ENCODE assay signal across 1 cellular context in the genomic region with DNA sequence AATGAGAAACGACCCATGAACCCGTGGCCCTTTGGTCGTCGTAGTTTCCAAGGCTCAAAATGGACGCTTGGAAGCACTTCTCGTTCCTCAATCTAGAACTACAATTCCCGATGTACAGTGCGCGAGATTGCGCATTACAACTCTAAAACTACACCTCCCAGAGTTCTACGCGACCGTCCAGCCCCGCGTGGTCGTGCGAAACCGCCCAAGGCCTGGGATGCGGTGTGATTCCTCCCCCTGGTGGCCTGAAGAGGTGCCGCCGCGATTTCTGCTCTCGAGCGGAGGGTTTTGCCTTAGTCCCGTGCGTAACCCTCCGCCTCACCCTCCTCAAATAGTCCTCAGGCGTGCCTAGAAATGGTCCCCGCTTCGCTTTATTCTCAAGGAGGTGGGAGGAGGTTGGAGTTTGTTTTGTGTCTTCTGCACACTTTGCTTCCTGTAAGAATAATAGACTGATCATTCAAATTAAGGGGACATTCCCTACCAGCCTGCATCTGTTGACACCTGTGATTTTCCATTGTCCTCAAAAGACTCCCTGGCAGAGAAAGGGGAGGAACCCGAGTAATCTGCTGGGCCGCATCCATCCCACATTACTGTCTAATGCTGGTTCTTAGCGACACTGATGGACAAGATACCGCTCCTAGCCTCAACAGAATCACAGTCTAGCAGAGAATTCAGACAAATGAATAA.
TF ChIP-seq lines count a peak whose summit lies in the region.

No MANE protein-coding gene starts in this region.

TF ChIP-seq in SK-N-SH treated with all-trans-retinoic acid at 6 μM for 48 hours, 23 proteins besides CTCF, POLR2A, EP300 and RAD21 (continued from another document):
- TF ChIP-seq ESRRG (CRISPR knock-in tag; IDR thresholded peaks at IDR 0.05) (no peak), ZNF565 (CRISPR knock-in tag; conservative IDR thresholded peaks at IDR 0.05; ENCODE audit: low read depth) (no peak), ZFP30 (CRISPR knock-in tag; IDR thresholded peaks at IDR 0.05) (no peak), BACH2 (CRISPR knock-in tag; IDR thresholded peaks at IDR 0.05; ENCODE audit: borderline replicate concordance) (0 out of 2 replicates have a peak, but pooled peaks have one; percentile 18)
- TF ChIP-seq, protein P1, sequence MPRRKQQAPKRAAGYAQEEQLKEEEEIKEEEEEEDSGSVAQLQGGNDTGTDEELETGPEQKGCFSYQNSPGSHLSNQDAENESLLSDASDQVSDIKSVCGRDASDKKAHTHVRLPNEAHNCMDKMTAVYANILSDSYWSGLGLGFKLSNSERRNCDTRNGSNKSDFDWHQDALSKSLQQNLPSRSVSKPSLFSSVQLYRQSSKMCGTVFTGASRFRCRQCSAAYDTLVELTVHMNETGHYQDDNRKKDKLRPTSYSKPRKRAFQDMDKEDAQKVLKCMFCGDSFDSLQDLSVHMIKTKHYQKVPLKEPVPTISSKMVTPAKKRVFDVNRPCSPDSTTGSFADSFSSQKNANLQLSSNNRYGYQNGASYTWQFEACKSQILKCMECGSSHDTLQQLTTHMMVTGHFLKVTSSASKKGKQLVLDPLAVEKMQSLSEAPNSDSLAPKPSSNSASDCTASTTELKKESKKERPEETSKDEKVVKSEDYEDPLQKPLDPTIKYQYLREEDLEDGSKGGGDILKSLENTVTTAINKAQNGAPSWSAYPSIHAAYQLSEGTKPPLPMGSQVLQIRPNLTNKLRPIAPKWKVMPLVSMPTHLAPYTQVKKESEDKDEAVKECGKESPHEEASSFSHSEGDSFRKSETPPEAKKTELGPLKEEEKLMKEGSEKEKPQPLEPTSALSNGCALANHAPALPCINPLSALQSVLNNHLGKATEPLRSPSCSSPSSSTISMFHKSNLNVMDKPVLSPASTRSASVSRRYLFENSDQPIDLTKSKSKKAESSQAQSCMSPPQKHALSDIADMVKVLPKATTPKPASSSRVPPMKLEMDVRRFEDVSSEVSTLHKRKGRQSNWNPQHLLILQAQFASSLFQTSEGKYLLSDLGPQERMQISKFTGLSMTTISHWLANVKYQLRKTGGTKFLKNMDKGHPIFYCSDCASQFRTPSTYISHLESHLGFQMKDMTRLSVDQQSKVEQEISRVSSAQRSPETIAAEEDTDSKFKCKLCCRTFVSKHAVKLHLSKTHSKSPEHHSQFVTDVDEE (CRISPR knock-in tag; IDR thresholded peaks at IDR 0.05) = peak; percentile 88
TF ChIP-seq in SK-N-SH treated with all-trans-retinoic acid at 6 μM for 48 hours: peak in this region for 7.
